In genomic region chr16:66141885-66142284, GRCh38 we compare ENCODE assay signal across 37 cellular contexts.
DNase-seq lines count a peak whose midpoint lies in the region; ATAC-seq, FAIRE-seq and TF ChIP-seq lines count a peak whose summit lies in the region.
"Had no signal": no experiment of that assay in that cellular context is flagged by ENCODE, and none has a peak within 500 bp of the region (broad histone marks: within the 10 kb centered on the region; RNA-seq: fewer than 3 reads in every experiment).

No MANE protein-coding gene starts in this region.

- 18% methylated on average over 5 of the region's 5 CpGs for WGBS in HepG2 (ENCODE audit: low lambda C conversion rate)
- WGBS in right lobe of liver (ENCODE audit: insufficient coverage, low coverage, low lambda C conversion rate, missing lambda C conversion rate) = 83% methylated on average over 4 of the region's 5 CpGs
- no CpG with 5 or more reads among the region's 5 CpGs for WGBS in IMR-90 (ENCODE audit: extremely low coverage in 2 of 2, insufficient read length in 1 of 2), 2 experiments

- H3K4me3 ChIP-seq in HepG2 (replicated peaks in 1 of 3; ENCODE audit: insufficient read depth in 1 of 3, low read depth in 2 of 3, low read length in 3 of 3) = no peak overlapping the region
- no peak overlapping the region for H3K4me3 ChIP-seq in right lobe of liver
- no peak overlapping the region for H3K4me3 ChIP-seq in IMR-90 (ENCODE audit: insufficient read depth, low read depth, low read length)
- H3K4me3 ChIP-seq: A549; BLaER1; BLaER1 treated with 17β-estradiol and CSF1 and Interleukin-3, amounts not matched to agents 10 nM and 100 nM had no signal

- no peak overlapping the region for H2BK120ac ChIP-seq in IMR-90 (ENCODE audit: low read depth, low read length)

- H3K27ac ChIP-seq in HepG2 (ENCODE audit: extremely low read length, insufficient read depth, low read length) (no peak overlapping the region), right lobe of liver (no peak overlapping the region), IMR-90 (ENCODE audit: insufficient read depth, low read length) (no peak overlapping the region)
- H3K27ac ChIP-seq: 22Rv1; A549; BLaER1; BLaER1 treated with 17β-estradiol and CSF1 and Interleukin-3, amounts not matched to agents 10 nM and 100 nM; C4-2B had no signal

- TF ChIP-seq RAD21 in HepG2 (CRISPR knock-in tag; IDR thresholded peaks at IDR 0.05) (no peak), IMR-90 (IDR thresholded peaks at IDR 0.05; ENCODE audit: low read length) (no peak)

- TF ChIP-seq CTCF in HepG2 (CRISPR knock-in tag; IDR thresholded peaks at IDR 0.05) = no peak
- TF ChIP-seq CTCF in right lobe of liver (IDR thresholded peaks at IDR 0.05) = no peak
- TF ChIP-seq CTCF in IMR-90 (conservative IDR thresholded peaks at IDR 0.05; ENCODE audit: low read depth, low read length) = no peak
- TF ChIP-seq CTCF in nephron (IDR thresholded peaks at IDR 0.05; ENCODE audit: unreplicated experiment in 3 of 3) = no peak

- no peak overlapping the region for H4K5ac ChIP-seq in IMR-90 (ENCODE audit: low read depth, low read length)

- CTCF ChIA-PET in HepG2 (lab: Yijun Ruan, JAX; ENCODE audit: low intra/inter-chr PET ratio, low total read pairs) = no interaction called here
- CTCF ChIA-PET in IMR-90 (lab: Yijun Ruan, JAX) = interaction anchor here (2.9 kb wide), 1 partner anchor 10 kb away, joined by 6 read pairs; no protein-coding TSS in a partner anchor

- H3K9me3 ChIP-seq in HepG2 (ENCODE audit: low read length) (no peaks in the 10 kb centered on the region), right lobe of liver (no peaks in the 10 kb centered on the region), IMR-90 (ENCODE audit: control insufficient read depth, insufficient read depth, low read length) (no peaks in the 10 kb centered on the region; the same call in 1 of the 2 replicates)
- H3K9me3 ChIP-seq: A549; BE2C; BLaER1; BLaER1 treated with 17β-estradiol and CSF1 and Interleukin-3, amounts not matched to agents 10 nM and 100 nM; Caco-2 had no signal

- H3K9me3 Mint-ChIP-seq in nephron = no peaks in the 10 kb centered on the region
- H3K9me3 Mint-ChIP-seq: CD14-positive monocyte; CD4-positive, alpha-beta memory T cell; CD4-positive, alpha-beta T cell; CD8-positive, alpha-beta memory T cell; CD8-positive, alpha-beta T cell had no signal

- BruUV-seq in HepG2 (replicated peaks; lab: Mats Ljungman, UMichigan) (no TSS peak), IMR-90 (replicated peaks; lab: Mats Ljungman, UMichigan) (no TSS peak)

- H3K23ac ChIP-seq in IMR-90 (ENCODE audit: low read depth, low read length) = no peak overlapping the region

- H3K18ac ChIP-seq in IMR-90 (ENCODE audit: low read depth, low read length) = no peak overlapping the region

- TF ChIP-seq EP300 in HepG2 (IDR thresholded peaks at IDR 0.05; ENCODE audit: low read depth in 2 of 2, low read length in 2 of 2) = no peak
- no peak for TF ChIP-seq EP300 in HepG2 (CRISPR knock-in tag; IDR thresholded peaks at IDR 0.05; ENCODE audit: borderline replicate concordance)

- H3K14ac ChIP-seq in IMR-90 (replicated peaks; ENCODE audit: low read depth, low read length) = no peak overlapping the region

- FAIRE-seq in HepG2 (lab: Jason Lieb, UNC) = no peak
- FAIRE-seq: A204.1, A549, D721Med had no signal

- H3K79me1 ChIP-seq in IMR-90 (ENCODE audit: low read depth in 1 of 2, low read length in 2 of 2) = no peaks in the 10 kb centered on the region

- H3K56ac ChIP-seq in IMR-90 (ENCODE audit: extremely low read depth, insufficient read depth, low read length) = no peak overlapping the region

- no peak overlapping the region for H4K8ac ChIP-seq in IMR-90 (ENCODE audit: low read depth in 2 of 2, low read length in 2 of 2)

- DNase-seq in left cardiac atrium = no peak
- DNase-seq in Right ventricle myocardium inferior (ENCODE audit: missing footprints) = no peak
- no peak for DNase-seq in HepG2 (ENCODE audit: low spot score)
- no peak for DNase-seq in right lobe of liver
- no peak for DNase-seq in IMR-90
- no peak for DNase-seq in hippocampal formation (lab: John Stamatoyannopoulos, UW)
- DNase-seq in midbrain (lab: John Stamatoyannopoulos, UW) = no peak
- DNase-seq: 8988T; ACHN; AML-193; BE2C; C1 segment of cervical spinal cord; Caco-2; Calu3; CD4-positive, alpha-beta memory T cell; CD4-positive, alpha-beta T cell; CD4-positive, CD25-positive, alpha-beta regulatory T cell; CD8-positive, alpha-beta memory T cell; CD8-positive, alpha-beta T cell; COR-L47; DMS 273 treated with DMSO at 0.1 percent for 48 hours; DMS153; DMS53; DMS79; DMS79 treated with DMSO at 0.1 percent for 48 hours; DND-41; EL had no signal

- H2AK5ac ChIP-seq in IMR-90 (ENCODE audit: low read depth, low read length) = no peak overlapping the region

- TF ChIP-seq POLR2A in HepG2 (IDR thresholded peaks at IDR 0.05; ENCODE audit: insufficient read depth in 1 of 2, low read depth in 2 of 2, low read length in 2 of 2) (no peak), right lobe of liver (IDR thresholded peaks at IDR 0.05) (no peak), IMR-90 (IDR thresholded peaks at IDR 0.05; ENCODE audit: low read depth, low read length) (no peak)

- peaks cover 52% of the 10 kb centered on the region for H3K4me1 Mint-ChIP-seq in nephron
- H3K4me1 Mint-ChIP-seq: B cell; CD4-positive, CD25-positive, alpha-beta regulatory T cell; CD8-positive, alpha-beta memory T cell had no signal

- intact Hi-C loops in left cardiac atrium (cut with DNase I) = no loop called here
- intact Hi-C loops in Right ventricle myocardium inferior (cut with DNase I) = no loop called here
- intact Hi-C loops in HepG2 (cut with micrococcal nuclease; ENCODE audit: unreplicated experiment) = no loop called here
- intact Hi-C loops in right lobe of liver (cut with DNase I) = no loop called here
- intact Hi-C loops in IMR-90 (cut with micrococcal nuclease) = no loop called here

- H2BK20ac ChIP-seq in IMR-90 (ENCODE audit: low read depth, low read length) = no peak overlapping the region

- no peaks in the 10 kb centered on the region for H3K36me3 Mint-ChIP-seq in nephron (ENCODE audit: low read depth)
- H3K36me3 Mint-ChIP-seq: CD14-positive monocyte; CD4-positive, alpha-beta memory T cell; CD4-positive, CD25-positive, alpha-beta regulatory T cell; CD8-positive, alpha-beta memory T cell; CD8-positive, alpha-beta T cell had no signal

- no peaks in the 10 kb centered on the region for H3K79me2 ChIP-seq in HepG2 (ENCODE audit: insufficient read depth, low read length)

- H4K20me1 ChIP-seq in HepG2 (ENCODE audit: insufficient read depth, low read length) (no peaks in the 10 kb centered on the region), IMR-90 (ENCODE audit: insufficient read depth, low read length) (no peaks in the 10 kb centered on the region)
- H4K20me1 ChIP-seq: BLaER1; BLaER1 treated with 17β-estradiol and CSF1 and Interleukin-3, amounts not matched to agents 10 nM and 100 nM had no signal

- no peak overlapping the region for H2AK9ac ChIP-seq in IMR-90 (replicated peaks; ENCODE audit: low read depth, low read length, poor library complexity)

- H3K4me2 ChIP-seq in HepG2 (ENCODE audit: low read depth, low read length) = no peak overlapping the region
- no peak overlapping the region for H3K4me2 ChIP-seq in IMR-90 (ENCODE audit: low read depth, low read length)
- H3K4me2 ChIP-seq: A549; BLaER1; BLaER1 treated with 17β-estradiol and CSF1 and Interleukin-3, amounts not matched to agents 10 nM and 100 nM had no signal

- H3K27me3 ChIP-seq in HepG2 (ENCODE audit: control insufficient read depth in 1 of 2, insufficient read depth in 2 of 2, low read length in 2 of 2) = peaks cover 0 to 12% of the 10 kb centered on the region in 2 experiments; a peak in 3 of 5 replicates
- H3K27me3 ChIP-seq in right lobe of liver = no peaks in the 10 kb centered on the region
- H3K27me3 ChIP-seq in IMR-90 (ENCODE audit: control insufficient read depth, insufficient read depth, low read length) = no peaks in the 10 kb centered on the region
- H3K27me3 ChIP-seq: BE2C; BLaER1; BLaER1 treated with 17β-estradiol and CSF1 and Interleukin-3, amounts not matched to agents 10 nM and 100 nM had no signal

- peaks cover 11% of the 10 kb centered on the region for H3K27me3 Mint-ChIP-seq in nephron (ENCODE audit: low read depth)
- H3K27me3 Mint-ChIP-seq: CD4-positive, CD25-positive, alpha-beta regulatory T cell had no signal

- no peak overlapping the region for H3K9ac ChIP-seq in HepG2 (ENCODE audit: insufficient read depth, low read depth, low read length)
- no peak overlapping the region for H3K9ac ChIP-seq in IMR-90 (ENCODE audit: low read depth, low read length)
- H3K9ac ChIP-seq: BLaER1; BLaER1 treated with 17β-estradiol and CSF1 and Interleukin-3, amounts not matched to agents 10 nM and 100 nM had no signal

- no peak overlapping the region for H2AFZ ChIP-seq in HepG2 (ENCODE audit: low read length)
- no peak overlapping the region for H2AFZ ChIP-seq in IMR-90 (replicated peaks; ENCODE audit: low read length, poor library complexity)

- no peak overlapping the region for H3K4me3 Mint-ChIP-seq in nephron
- H3K4me3 Mint-ChIP-seq: B cell; CD14-positive monocyte; CD4-positive, alpha-beta memory T cell; CD4-positive, alpha-beta T cell; CD4-positive, CD25-positive, alpha-beta regulatory T cell; CD8-positive, alpha-beta memory T cell; CD8-positive, alpha-beta T cell had no signal

- H3K36me3 ChIP-seq in HepG2 (replicated peaks in 1 of 2; ENCODE audit: control insufficient read depth in 1 of 2, insufficient read depth in 2 of 2, low read length in 2 of 2) (no peaks in the 10 kb centered on the region), right lobe of liver (no peaks in the 10 kb centered on the region), IMR-90 (ENCODE audit: control insufficient read depth, insufficient read depth, low read length) (no peaks in the 10 kb centered on the region)
- H3K36me3 ChIP-seq: BE2C; BLaER1; BLaER1 treated with 17β-estradiol and CSF1 and Interleukin-3, amounts not matched to agents 10 nM and 100 nM had no signal

- no peaks in the 10 kb centered on the region for H3K9me1 ChIP-seq in IMR-90 (ENCODE audit: insufficient read depth, low read length)

- peak; percentile 44 to 51 for ATAC-seq in left cardiac atrium
- ATAC-seq in Right ventricle myocardium inferior = no peak
- ATAC-seq in HepG2 = no peak
- ATAC-seq in right lobe of liver = no peak
- ATAC-seq in IMR-90 (ENCODE audit: low read depth) = no peak
- ATAC-seq: A549; CD8-positive, alpha-beta T cell had no signal

- H3K4me1 ChIP-seq in HepG2 (ENCODE audit: insufficient read depth, low read length) (no peaks in the 10 kb centered on the region), right lobe of liver (no peaks in the 10 kb centered on the region), IMR-90 (ENCODE audit: control insufficient read depth, insufficient read depth, low read length) (peaks cover 6% of the 10 kb centered on the region)
- H3K4me1 ChIP-seq: A549, Caco-2 had no signal

- in situ Hi-C loops in HepG2 (cut with HindIII; ENCODE audit: extremely low pct_ligation_motif_present, low pct_unique_long_range_greater_than_20kb) = no loop called here
- in situ Hi-C loops in IMR-90 (cut with MboI; ENCODE audit: low sequenced_read_pairs) = no loop called here

- no peak overlapping the region for H4K91ac ChIP-seq in IMR-90 (ENCODE audit: insufficient read depth, low read depth, low read length)

- no peak overlapping the region for H3K4ac ChIP-seq in IMR-90 (ENCODE audit: low read depth, low read length)

- POLR2A ChIA-PET in HepG2 (lab: Yijun Ruan, JAX) = no interaction called here
- POLR2A ChIA-PET in IMR-90 (lab: Charles Lee; ENCODE audit: unreplicated experiment) = no interaction called here

- dilution Hi-C loops in IMR-90 (cut with HindIII; ENCODE audit: low sequenced_read_pairs, unreplicated experiment) = no loop called here

- H2BK5ac ChIP-seq in IMR-90 (ENCODE audit: low read depth, low read length, poor library complexity, severe bottlenecking) = no peak overlapping the region

- 0 out of 3 replicates have a peak overlapping the region, but pooled peaks have one; percentile 11 for H2BK15ac ChIP-seq in IMR-90 (ENCODE audit: low read depth, low read length)

- H3K27ac Mint-ChIP-seq in nephron = peak overlapping the region in 2 of 3 experiments; percentile 22 to 73
- H3K27ac Mint-ChIP-seq: B cell; CD4-positive, alpha-beta memory T cell; CD4-positive, alpha-beta T cell; CD4-positive, CD25-positive, alpha-beta regulatory T cell; CD8-positive, alpha-beta memory T cell; CD8-positive, alpha-beta T cell had no signal

Comparison
In these comparisons a context has a peak if more than half of its experiments do, and no peak if none do; other contexts are left out.
1. ATAC-seq: peak in left cardiac atrium (2 of 2); none in Right ventricle myocardium inferior (single experiment), HepG2 (single experiment), right lobe of liver (0 of 4) and IMR-90 (single experiment).